In the genomic region with DNA sequence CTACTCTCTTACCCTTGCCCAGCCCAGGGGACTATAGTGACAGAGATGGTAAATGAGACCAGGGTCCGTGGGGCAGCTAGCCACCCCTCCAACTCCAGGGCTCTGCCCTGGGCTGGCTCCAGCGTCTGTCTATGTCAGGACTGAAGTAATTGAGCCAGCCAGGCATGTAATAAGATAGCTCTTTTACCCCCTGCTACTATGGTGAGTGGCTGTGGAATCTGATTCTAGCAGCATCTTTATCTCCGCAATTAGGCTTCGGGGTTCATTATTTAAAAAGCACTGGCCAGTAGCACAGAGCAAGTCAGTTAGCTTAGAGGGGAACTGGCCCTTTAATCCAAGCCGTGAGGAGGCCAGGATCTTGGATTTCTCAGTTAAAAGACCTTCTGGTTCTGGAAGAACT, we compare ENCODE assay signal across 22 cellular contexts.
"Had no signal": no experiment of that assay in that cellular context is flagged by ENCODE, and none has a peak within 500 bp of the region (broad histone marks: within the 10 kb centered on the region; RNA-seq: fewer than 3 reads in every experiment).

No MANE protein-coding gene starts in this region.

- H3K27me3 Mint-ChIP-seq: stimulated activated memory B cell treated with anti-CD40 and anti-IgM and Interleukin-4, amounts not matched to agents 10 μg/mL and 1 μg/mL and 100 μg/mL, for 72 hours; stimulated activated naive CD8-positive, alpha-beta T cell treated with anti-CD3 and anti-CD28 coated beads, Interleukin-15, Interleukin-2, amounts not matched to agents 100 ng/mL and 50 ng/mL, for 24 hours had no signal

- H3K4me3 ChIP-seq: left ventricle myocardium inferior, lower lobe of right lung, psoas muscle, spleen, tibial artery, upper lobe of left lung, uterus had no signal

- H3K27ac ChIP-seq: foreskin keratinocyte, left ventricle myocardium inferior, lower lobe of right lung, neutrophil, psoas muscle, spleen, tibial artery, upper lobe of left lung, uterus had no signal

- DNase-seq: effector CD4-positive, alpha-beta T cell; endodermal cell; erythroblast; foreskin keratinocyte; immature natural killer cell; left ventricle myocardium inferior; lower lobe of right lung; naive B cell; nephron progenitor cell; psoas muscle; spleen; stimulated activated CD4-positive, alpha-beta T cell treated with anti-CD3 and anti-CD28 coated beads, Interleukin-15, amount 100 ng/mL, for 24 hours; stimulated activated CD4-positive, alpha-beta T cell treated with anti-CD3 and anti-CD28 coated beads, Interleukin-1b, Interleukin-23, amount 100 ng/mL, for 48 hours; stimulated activated CD4-positive, alpha-beta T cell treated with anti-CD3 and anti-CD28 coated beads, Interleukin-4, amount 100 ng/mL, for 24 hours; tibial artery; upper lobe of left lung; uterus had no signal

- H3K4me1 Mint-ChIP-seq: memory B cell; naive B cell; stimulated activated memory B cell treated with anti-CD40 and anti-IgM and Interleukin-4, amounts not matched to agents 10 μg/mL and 1 μg/mL and 100 μg/mL, for 72 hours had no signal

- H3K4me1 ChIP-seq: foreskin keratinocyte, left ventricle myocardium inferior, lower lobe of right lung, psoas muscle, spleen, tibial artery, upper lobe of left lung, uterus had no signal

- H3K9me3 Mint-ChIP-seq: stimulated activated memory B cell treated with anti-CD40 and anti-IgM and Interleukin-4, amounts not matched to agents 10 μg/mL and 1 μg/mL and 100 μg/mL, for 72 hours; stimulated activated naive CD8-positive, alpha-beta T cell treated with anti-CD3 and anti-CD28 coated beads, Interleukin-15, Interleukin-2, amounts not matched to agents 100 ng/mL and 50 ng/mL, for 24 hours had no signal

- H3K36me3 Mint-ChIP-seq: immature natural killer cell; memory B cell; naive B cell; stimulated activated memory B cell treated with anti-CD40 and anti-IgM and Interleukin-4, amounts not matched to agents 10 μg/mL and 1 μg/mL and 100 μg/mL, for 72 hours had no signal

- H3K4me3 Mint-ChIP-seq: endodermal cell; immature natural killer cell; memory B cell; naive B cell; nephron progenitor cell; stimulated activated memory B cell treated with anti-CD40 and anti-IgM and Interleukin-4, amounts not matched to agents 10 μg/mL and 1 μg/mL and 100 μg/mL, for 72 hours; stimulated activated naive CD8-positive, alpha-beta T cell treated with anti-CD3 and anti-CD28 coated beads, Interleukin-15, Interleukin-2, amounts not matched to agents 100 ng/mL and 50 ng/mL, for 24 hours had no signal

- ATAC-seq: foreskin keratinocyte; lower lobe of right lung; psoas muscle; sciatic nerve; stimulated activated memory B cell treated with anti-CD40 and anti-IgM and Interleukin-4, amounts not matched to agents 10 μg/mL and 1 μg/mL and 100 μg/mL, for 72 hours had no signal

- H3K36me3 ChIP-seq: left ventricle myocardium inferior, lower lobe of right lung, neutrophil, spleen, tibial artery, upper lobe of left lung, uterus had no signal

- H3K27ac Mint-ChIP-seq: endodermal cell; immature natural killer cell; memory B cell; naive B cell; nephron progenitor cell; stimulated activated memory B cell treated with anti-CD40 and anti-IgM and Interleukin-4, amounts not matched to agents 10 μg/mL and 1 μg/mL and 100 μg/mL, for 72 hours; stimulated activated naive CD8-positive, alpha-beta T cell treated with anti-CD3 and anti-CD28 coated beads, Interleukin-15, Interleukin-2, amounts not matched to agents 100 ng/mL and 50 ng/mL, for 24 hours had no signal

- H3K9me3 ChIP-seq: left ventricle myocardium inferior, lower lobe of right lung, neutrophil, psoas muscle, spleen, tibial artery, uterus had no signal

- H3K27me3 ChIP-seq: foreskin keratinocyte, neutrophil, tibial artery, upper lobe of left lung, uterus had no signal
